In the genomic region with DNA sequence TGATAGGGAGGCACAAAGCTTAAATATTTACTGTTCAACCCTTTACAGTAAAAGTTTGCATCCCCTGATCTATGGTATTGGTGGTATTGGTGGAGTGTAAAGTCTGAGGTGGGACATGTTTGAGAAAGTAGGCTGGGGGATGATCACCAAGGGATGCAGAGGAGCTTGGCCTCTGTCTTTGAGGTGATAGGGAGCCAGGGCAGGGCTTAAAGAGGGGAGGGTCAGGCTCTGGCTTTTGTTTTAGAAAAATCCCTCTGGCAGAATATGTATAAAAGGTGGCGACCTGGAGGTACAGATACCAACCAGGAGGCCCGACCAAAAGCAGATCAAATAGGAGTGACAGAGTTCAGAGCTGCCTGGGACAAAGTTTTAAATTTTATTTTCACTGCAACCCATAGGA, we compare ENCODE assay signal across 23 cellular contexts.
"Had no signal": no experiment of that assay in that cellular context is flagged by ENCODE, and none has a peak within 500 bp of the region (broad histone marks: within the 10 kb centered on the region; RNA-seq: fewer than 3 reads in every experiment).

No MANE protein-coding gene starts in this region.

- H3K4me3 Mint-ChIP-seq: activated CD4-positive, alpha-beta memory T cell treated with anti-CD3 and anti-CD28 coated beads for 36 hours; activated naive CD4-positive, alpha-beta T cell treated with anti-CD3 and anti-CD28 coated beads for 36 hours; activated naive CD8-positive, alpha-beta T cell treated with anti-CD3 and anti-CD28 coated beads, Interleukin-2, amount 10 ng/mL, durations not matched to agents 7 days and 5 days; activated T-cell treated with anti-CD3 and anti-CD28 coated beads, Interleukin-2, amount 50 U/mL, for 72 hours; central memory CD8-positive, alpha-beta T cell; nephron; T-helper 1 cell treated with Interleukin-12 subunit alpha and Interleukin-12 subunit beta and Interleukin-4 antibody, amounts not matched to agents 30 μg/mL and 1 μg/mL, for 36 hours; type B pancreatic cell had no signal

- H3K4me1 Mint-ChIP-seq: central memory CD8-positive, alpha-beta T cell had no signal

- H3K27ac Mint-ChIP-seq: activated CD4-positive, alpha-beta memory T cell treated with anti-CD3 and anti-CD28 coated beads for 36 hours; activated naive CD4-positive, alpha-beta T cell treated with anti-CD3 and anti-CD28 coated beads for 36 hours; activated naive CD8-positive, alpha-beta T cell treated with anti-CD3 and anti-CD28 coated beads, Interleukin-2, amount 10 ng/mL, durations not matched to agents 7 days and 5 days; activated T-cell treated with anti-CD3 and anti-CD28 coated beads, Interleukin-2, amount 50 U/mL, for 72 hours; nephron; T-helper 1 cell treated with Interleukin-12 subunit alpha and Interleukin-12 subunit beta and Interleukin-4 antibody, amounts not matched to agents 30 μg/mL and 1 μg/mL, for 36 hours; type B pancreatic cell had no signal

- H3K4me1 ChIP-seq: psoas muscle had no signal

- H3K9me3 Mint-ChIP-seq: activated CD4-positive, alpha-beta memory T cell treated with anti-CD3 and anti-CD28 coated beads for 36 hours; activated naive CD4-positive, alpha-beta T cell treated with anti-CD3 and anti-CD28 coated beads for 36 hours; activated T-cell treated with anti-CD3 and anti-CD28 coated beads, Interleukin-2, amount 50 U/mL, for 72 hours; central memory CD8-positive, alpha-beta T cell; nephron; T-helper 1 cell treated with Interleukin-12 subunit alpha and Interleukin-12 subunit beta and Interleukin-4 antibody, amounts not matched to agents 30 μg/mL and 1 μg/mL, for 36 hours had no signal

- H3K4me3 ChIP-seq: breast epithelium, esophagus muscularis mucosa, pancreas, psoas muscle, right atrium auricular region, testis had no signal

- DNase-seq: activated CD4-positive, alpha-beta memory T cell treated with anti-CD3 and anti-CD28 coated beads for 36 hours; activated CD4-positive, alpha-beta T cell treated with anti-CD3 and anti-CD28 coated beads for 48 hours; activated effector memory CD4-positive, alpha-beta T cell treated with Interleukin-2 at 50 U/mL for 16 hours; activated naive CD4-positive, alpha-beta T cell treated with anti-CD3 and anti-CD28 coated beads for 36 hours; activated naive CD8-positive, alpha-beta T cell treated with anti-CD3 and anti-CD28 coated beads, Interleukin-2, amount 10 ng/mL, durations not matched to agents 7 days and 5 days; activated T-cell treated with anti-CD3 and anti-CD28 coated beads, Interleukin-2, amount 50 U/mL, for 72 hours; amniotic stem cell; hippocampal formation; pancreas; psoas muscle; stimulated activated CD4-positive, alpha-beta T cell treated with anti-CD3 and anti-CD28 coated beads, Interleukin-4, amount 100 ng/mL, for 4 hours; T1000; testis had no signal

- ATAC-seq: activated T-cell treated with anti-CD3 and anti-CD28 coated beads, Interleukin-2, amount 50 U/mL, for 72 hours; pancreas; psoas muscle had no signal

- H3K36me3 Mint-ChIP-seq: activated CD4-positive, alpha-beta memory T cell treated with anti-CD3 and anti-CD28 coated beads for 36 hours had no signal

- H3K9me3 ChIP-seq: breast epithelium, esophagus muscularis mucosa, neutrophil, pancreas, psoas muscle, right atrium auricular region, testis had no signal

- FAIRE-seq: colon, frontal cortex, pancreas had no signal

- H3K27ac ChIP-seq: esophagus muscularis mucosa, neutrophil, pancreas, psoas muscle, right atrium auricular region, testis had no signal

- H3K36me3 ChIP-seq: breast epithelium, pancreas had no signal

- H3K27me3 Mint-ChIP-seq: activated CD4-positive, alpha-beta memory T cell treated with anti-CD3 and anti-CD28 coated beads for 36 hours; activated naive CD8-positive, alpha-beta T cell treated with anti-CD3 and anti-CD28 coated beads, Interleukin-2, amount 10 ng/mL, durations not matched to agents 7 days and 5 days; central memory CD8-positive, alpha-beta T cell; type B pancreatic cell had no signal

- H3K27me3 ChIP-seq: breast epithelium, esophagus muscularis mucosa, neutrophil, pancreas, right atrium auricular region, testis had no signal
